In the genomic region with DNA sequence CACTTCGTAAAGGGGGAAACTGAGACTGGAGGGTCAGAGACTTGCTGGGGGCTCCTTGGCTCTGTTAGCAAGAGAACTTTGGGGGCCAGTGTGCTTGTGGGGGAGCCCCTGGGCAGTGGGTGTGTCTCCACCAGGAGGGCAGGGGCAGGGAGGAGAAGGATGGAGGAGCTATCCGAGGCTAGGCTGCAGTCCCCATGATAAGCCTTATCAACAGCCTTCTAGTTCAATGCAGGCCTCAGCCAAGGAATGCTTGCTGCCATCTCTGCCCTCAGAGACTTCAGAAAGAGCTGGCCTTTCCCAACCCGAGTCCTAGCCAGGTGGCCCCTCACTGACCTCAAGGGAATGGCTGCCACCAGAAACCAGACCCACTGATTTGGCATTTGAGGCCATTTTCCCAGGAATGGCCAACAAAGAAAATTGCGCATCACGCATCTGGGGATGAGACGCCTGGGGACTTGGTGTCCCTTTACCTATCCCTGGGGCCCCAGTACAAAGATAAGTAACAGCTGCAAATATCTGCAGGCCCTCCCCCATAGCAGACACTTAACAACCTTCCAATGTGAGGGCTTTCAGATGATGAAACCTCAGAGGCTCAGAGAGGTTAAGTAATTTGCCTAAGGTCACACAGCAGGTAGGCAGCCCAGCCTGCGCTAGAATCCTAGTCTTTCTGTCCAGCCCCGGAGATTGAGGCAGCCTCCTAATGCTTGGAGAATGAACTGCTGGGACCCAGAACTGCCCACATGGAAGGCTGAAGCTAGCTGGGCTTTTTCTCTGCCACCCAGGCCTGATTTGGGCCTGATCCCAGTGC, we compare ENCODE assay signal across 22 cellular contexts. TPM values are rescaled to one million over a fixed set of nuclear protein-coding genes. Genes with fewer than 3 reads are reported as not detected.
DNase-seq lines count a peak whose midpoint lies in the region; ATAC-seq, FAIRE-seq and TF ChIP-seq lines count a peak whose summit lies in the region.
"Had no signal": no experiment of that assay in that cellular context is flagged by ENCODE, and none has a peak within 500 bp of the region (broad histone marks: within the 10 kb centered on the region; RNA-seq: fewer than 3 reads in every experiment).

No MANE protein-coding gene starts in this region.

- TF ChIP-seq CTCF in ascending aorta (IDR thresholded peaks at IDR 0.05) = no peak
- TF ChIP-seq CTCF in kidney (IDR thresholded peaks at IDR 0.05; ENCODE audit: borderline replicate concordance, extremely low read depth, insufficient read depth) = no peak
- TF ChIP-seq CTCF in spleen (IDR thresholded peaks at IDR 0.05 in 8 of 11, conservative IDR thresholded peaks at IDR 0.05 in 3 of 11) = no peak

- H3K4me3 ChIP-seq in ascending aorta (no peak overlapping the region), kidney (ENCODE audit: low read length in 2 of 2) (no peak overlapping the region), spleen (no peak overlapping the region), mesendoderm (ENCODE audit: low read length) (no peak overlapping the region)
- H3K4me3 ChIP-seq: GM23338, neural progenitor cell had no signal

- intact Hi-C loops in ascending aorta (cut with DNase I) = no loop called here
- intact Hi-C loops in kidney (cut with DNase I) = loop anchor here (10.0 kb wide), 1 partner anchor 85 kb away; no protein-coding TSS in a partner anchor
- intact Hi-C loops in spleen (cut with DNase I; ENCODE audit: low total_unique reads) = no loop called here

- DNase-seq in HUDEP-2 (lab: John Stamatoyannopoulos, UW; ENCODE audit: unreplicated experiment in 76 of 76) (peak; percentile 54 to 94 (median 80)), ascending aorta (ENCODE audit: low spot score in 2 of 2) (no peak), kidney (peak; percentile 39), spleen (peak; percentile 41), cerebellar cortex (ENCODE audit: low spot score) (no peak), AG20443 (ENCODE audit: low spot score) (no peak), mesendoderm (no peak)
- DNase-seq: activated CD4-positive, alpha-beta T cell treated with anti-CD3 and anti-CD28 coated beads, Interleukin-2, amount 50 U/mL, for 48 hours; activated naive CD4-positive, alpha-beta T cell treated with anti-CD3 and anti-CD28 coated beads, Interleukin-2, amount 10 ng/mL, durations not matched to agents 7 days and 5 days; DND-41; midbrain; MM.1S; NCI-H187; NK-92 treated with Interleukin-12 subunit alpha and Interleukin-12 subunit beta, amount 100 ng/mL, for 24 hours; stimulated activated CD4-positive, alpha-beta T cell treated with anti-CD3 and anti-CD28 coated beads, Interleukin-15, amount 100 ng/mL, for 24 hours; WERI-Rb-1 had no signal

- no peaks in the 10 kb centered on the region for H3K79me2 ChIP-seq in mesendoderm (ENCODE audit: control insufficient read depth, insufficient read depth, low read length)

- H3K56ac ChIP-seq in mesendoderm (ENCODE audit: low read length) = no peak overlapping the region

- H3K27ac ChIP-seq in ascending aorta (peak overlapping the region; percentile 88 to 89), kidney (ENCODE audit: low read depth in 2 of 2, low read length in 2 of 2) (peak overlapping the region; percentile 25 to 33), spleen (peak overlapping the region in 2 of 8 donors; percentile 22 to 50), mesendoderm (ENCODE audit: low read depth, low read length) (no peak overlapping the region)
- H3K27ac ChIP-seq: neural progenitor cell, RWPE1 had no signal

- FAIRE-seq in kidney (lab: Jason Lieb, UNC) = no peak
- FAIRE-seq: colon had no signal

- H3K36me3 ChIP-seq in ascending aorta (peaks cover 13 to 14% of the 10 kb centered on the region in 2 donors), kidney (ENCODE audit: control insufficient read depth in 1 of 2, insufficient read depth in 2 of 2, low read length in 2 of 2) (no peaks in the 10 kb centered on the region), spleen (peaks cover 0 to 30% (median 0%) of the 10 kb centered on the region in 6 donors), mesendoderm (ENCODE audit: control insufficient read depth, insufficient read depth, low read length) (no peaks in the 10 kb centered on the region)
- H3K36me3 ChIP-seq: neural progenitor cell, WERI-Rb-1 had no signal

- H3K23ac ChIP-seq in mesendoderm (ENCODE audit: low read length) = no peak overlapping the region

- no peaks in the 10 kb centered on the region for H3K79me1 ChIP-seq in mesendoderm (ENCODE audit: low read length)

- no peaks in the 10 kb centered on the region for H3K9me3 ChIP-seq in ascending aorta
- no peaks in the 10 kb centered on the region for H3K9me3 ChIP-seq in kidney (ENCODE audit: control insufficient read depth in 1 of 2, low read length in 2 of 2)
- H3K9me3 ChIP-seq in spleen = no peaks in the 10 kb centered on the region

- H3K27me3 ChIP-seq in ascending aorta (no peaks in the 10 kb centered on the region), spleen (replicated peaks in 1 of 7) (peaks cover 0 to 8% (median 0%) of the 10 kb centered on the region in 7 donors), mesendoderm (ENCODE audit: insufficient read depth, low read length, poor library complexity) (no peaks in the 10 kb centered on the region)

- H3K4me1 ChIP-seq in ascending aorta (peaks cover 6 to 36% of the 10 kb centered on the region in 2 donors), kidney (ENCODE audit: control insufficient read depth in 1 of 2, insufficient read depth in 1 of 2, low read depth in 1 of 2, low read length in 2 of 2) (peaks cover 9 to 15% of the 10 kb centered on the region in 2 donors), spleen (peaks cover 8 to 91% (median 46%) of the 10 kb centered on the region in 6 donors), mesendoderm (ENCODE audit: control insufficient read depth, low read depth, low read length) (no peaks in the 10 kb centered on the region)

- TF ChIP-seq POLR2A in spleen (IDR thresholded peaks at IDR 0.05) = no peak

- no peak overlapping the region for H3K4ac ChIP-seq in mesendoderm (ENCODE audit: low read depth, low read length)

- H2BK120ac ChIP-seq in mesendoderm (ENCODE audit: low read depth, low read length) = no peak overlapping the region

- H4K8ac ChIP-seq in mesendoderm (ENCODE audit: low read depth, low read length) = no peak overlapping the region

- no peak overlapping the region for H3K4me2 ChIP-seq in mesendoderm (ENCODE audit: low read length)
- H3K4me2 ChIP-seq: GM23338, neural progenitor cell had no signal

- H2BK15ac ChIP-seq in mesendoderm (replicated peaks; ENCODE audit: low read depth) = no peak overlapping the region

- H4K5ac ChIP-seq in mesendoderm (ENCODE audit: low read length) = no peak overlapping the region

- 87 to 96% (median 94%) methylated on average over 7 to 8 of the region's 8 CpGs for WGBS in spleen, 5 donors
- WGBS in mesendoderm (ENCODE audit: extremely low coverage, insufficient coverage, low lambda C conversion rate) = no CpG with 5 or more reads among the region's 8 CpGs

- H3K18ac ChIP-seq in mesendoderm (ENCODE audit: low read length) = no peak overlapping the region

- H2BK5ac ChIP-seq in mesendoderm (ENCODE audit: low read length) = no peak overlapping the region

- no peak overlapping the region for H2AK5ac ChIP-seq in mesendoderm (ENCODE audit: low read length)

- ATAC-seq in GM21381 (IDR thresholded peaks at IDR 0.05; ENCODE audit: unreplicated experiment) = no peak
- ATAC-seq: GM23338; stimulated activated effector memory CD8-positive, alpha-beta T cell treated with anti-CD3 and anti-CD28 coated beads, Interleukin-12 subunit alpha, Interleukin-12 subunit beta, amount 100 ng/mL, for 72 hours had no signal

- H3K9ac ChIP-seq in kidney (ENCODE audit: low read length in 2 of 2) (no peak overlapping the region), mesendoderm (ENCODE audit: low read length) (no peak overlapping the region)
- H3K9ac ChIP-seq: neural progenitor cell had no signal

RNA-seq across cellular contexts. Expression of a gene that starts 4.9 kb away (rescaled TPM):
- total RNA-seq in ascending aorta (529 TPM), kidney (611 TPM), spleen (100 to 1,000 TPM in 1 of 7 donors, 10 to 100 TPM in 6; 60.2 to 167 (median 87.6) TPM)
- polyA plus RNA-seq in kidney (ENCODE audit: insufficient read depth, low read depth, low replicate concordance) (44.6 TPM), spleen (10 to 100 TPM in 2 of 3 donors, 1 to 10 TPM in 1; 9.3 to 35.3 (median 19.8) TPM)
- polyA plus RNA-seq in mesendoderm (2013, experiment 1 of 2) = 0.56 TPM
- polyA plus RNA-seq in mesendoderm (2013, experiment 2 of 2) = 0.56 TPM

Comparison
In these comparisons a context has a peak if more than half of its experiments do, and no peak if none do; other contexts are left out.
1. DNase-seq: peak in HUDEP-2 (76 of 76), kidney (single experiment) and spleen (single experiment); none in ascending aorta (0 of 2), cerebellar cortex (single experiment), AG20443 (single experiment) and mesendoderm (single experiment).